35 cellular contexts compared by ENCODE assay signal in the genomic region with DNA sequence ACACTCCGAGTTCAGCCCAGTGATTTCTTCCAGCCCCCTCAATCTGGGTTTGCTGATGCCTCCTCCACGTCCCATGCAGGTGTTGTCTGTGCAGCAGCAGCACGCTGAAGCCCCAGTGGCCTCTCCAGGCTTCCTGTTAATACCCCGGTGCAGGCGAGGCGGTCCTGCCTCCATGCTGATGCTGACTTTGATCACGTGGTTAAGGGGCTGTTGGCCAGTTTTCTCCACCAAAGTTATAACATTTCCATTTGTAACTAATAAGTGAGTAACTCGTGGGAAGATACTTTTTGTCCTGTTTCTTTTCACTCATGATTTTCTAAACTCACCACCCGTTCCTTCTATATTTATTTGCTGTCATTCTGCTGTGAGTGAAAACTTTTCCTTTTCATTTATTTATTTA.
"Had no signal": no experiment of that assay in that cellular context is flagged by ENCODE, and none has a peak within 500 bp of the region (broad histone marks: within the 10 kb centered on the region; RNA-seq: fewer than 3 reads in every experiment).

No MANE protein-coding gene starts in this region.

- H3K27ac Mint-ChIP-seq: activated CD4-positive, alpha-beta memory T cell treated with anti-CD3 and anti-CD28 coated beads, Interleukin-2, amount 10 ng/mL, durations not matched to agents 7 days and 5 days; activated CD4-positive, alpha-beta T cell treated with anti-CD3 and anti-CD28 coated beads for 36 hours; activated CD8-positive, alpha-beta memory T cell treated with anti-CD3 and anti-CD28 coated beads, Interleukin-2, amount 10 ng/mL, durations not matched to agents 7 days and 5 days; activated naive CD4-positive, alpha-beta T cell treated with anti-CD3 and anti-CD28 coated beads, Interleukin-2, amount 10 ng/mL, durations not matched to agents 7 days and 5 days; activated naive CD8-positive, alpha-beta T cell; activated naive CD8-positive, alpha-beta T cell treated with anti-CD3 and anti-CD28 coated beads, Interleukin-2, amount 50 U/mL, for 24 hours; brain; T-helper 1 cell treated with Interleukin-12 subunit alpha and Interleukin-12 subunit beta and Interleukin-4 antibody, amounts not matched to agents 30 μg/mL and 1 μg/mL, for 36 hours; T-helper 2 cell treated with Interferon-gamma antibody and Interleukin-4, amounts not matched to agents 5 μg/mL and 100 μg/mL, for 36 hours had no signal

- H3K4me3 Mint-ChIP-seq: activated CD4-positive, alpha-beta memory T cell treated with anti-CD3 and anti-CD28 coated beads, Interleukin-2, amount 10 ng/mL, durations not matched to agents 7 days and 5 days; activated CD4-positive, alpha-beta T cell treated with anti-CD3 and anti-CD28 coated beads for 36 hours; activated CD8-positive, alpha-beta memory T cell treated with anti-CD3 and anti-CD28 coated beads, Interleukin-2, amount 10 ng/mL, durations not matched to agents 7 days and 5 days; activated naive CD4-positive, alpha-beta T cell treated with anti-CD3 and anti-CD28 coated beads, Interleukin-2, amount 10 ng/mL, durations not matched to agents 7 days and 5 days; activated naive CD8-positive, alpha-beta T cell; activated naive CD8-positive, alpha-beta T cell treated with anti-CD3 and anti-CD28 coated beads, Interleukin-2, amount 50 U/mL, for 24 hours; brain; T-helper 1 cell treated with Interleukin-12 subunit alpha and Interleukin-12 subunit beta and Interleukin-4 antibody, amounts not matched to agents 30 μg/mL and 1 μg/mL, for 36 hours; T-helper 2 cell treated with Interferon-gamma antibody and Interleukin-4, amounts not matched to agents 5 μg/mL and 100 μg/mL, for 36 hours had no signal

- ATAC-seq: activated CD4-positive, alpha-beta T cell treated with anti-CD3 and anti-CD28 coated beads for 36 hours; activated CD4-positive, CD25-positive, alpha-beta regulatory T cell treated with anti-CD3 and anti-CD28 coated beads, Interleukin-2, amount 50 U/mL, for 24 hours; activated CD8-positive, alpha-beta memory T cell treated with anti-CD3 and anti-CD28 coated beads, Interleukin-2, amount 10 ng/mL, durations not matched to agents 7 days and 5 days; activated naive CD8-positive, alpha-beta T cell treated with anti-CD3 and anti-CD28 coated beads, Interleukin-2, amount 50 U/mL, for 24 hours; PC-3 had no signal

- H3K9me3 Mint-ChIP-seq: activated CD4-positive, alpha-beta memory T cell treated with anti-CD3 and anti-CD28 coated beads, Interleukin-2, amount 10 ng/mL, durations not matched to agents 7 days and 5 days; activated naive CD4-positive, alpha-beta T cell treated with anti-CD3 and anti-CD28 coated beads, Interleukin-2, amount 10 ng/mL, durations not matched to agents 7 days and 5 days; activated naive CD8-positive, alpha-beta T cell treated with anti-CD3 and anti-CD28 coated beads, Interleukin-2, amount 50 U/mL, for 24 hours; T-helper 1 cell treated with Interleukin-12 subunit alpha and Interleukin-12 subunit beta and Interleukin-4 antibody, amounts not matched to agents 30 μg/mL and 1 μg/mL, for 36 hours; T-helper 2 cell treated with Interferon-gamma antibody and Interleukin-4, amounts not matched to agents 5 μg/mL and 100 μg/mL, for 36 hours had no signal

- H3K4me1 Mint-ChIP-seq: activated CD4-positive, alpha-beta memory T cell treated with anti-CD3 and anti-CD28 coated beads, Interleukin-2, amount 10 ng/mL, durations not matched to agents 7 days and 5 days; activated CD4-positive, alpha-beta T cell treated with anti-CD3 and anti-CD28 coated beads for 36 hours; activated naive CD4-positive, alpha-beta T cell treated with anti-CD3 and anti-CD28 coated beads, Interleukin-2, amount 10 ng/mL, durations not matched to agents 7 days and 5 days; activated naive CD8-positive, alpha-beta T cell treated with anti-CD3 and anti-CD28 coated beads, Interleukin-2, amount 50 U/mL, for 24 hours had no signal

- DNase-seq: activated CD4-positive, alpha-beta memory T cell treated with anti-CD3 and anti-CD28 coated beads, Interleukin-2, amount 10 ng/mL, durations not matched to agents 7 days and 5 days; activated CD4-positive, alpha-beta T cell treated with anti-CD3 and anti-CD28 coated beads for 36 hours; activated CD8-positive, alpha-beta memory T cell treated with anti-CD3 and anti-CD28 coated beads for 24 hours; activated CD8-positive, alpha-beta memory T cell treated with anti-CD3 and anti-CD28 coated beads, Interleukin-2, amount 10 ng/mL, durations not matched to agents 7 days and 5 days; activated CD8-positive, alpha-beta memory T cell treated with anti-CD3 and anti-CD28 coated beads, Interleukin-2, amount 50 U/mL, for 48 hours; activated effector memory CD4-positive, alpha-beta T cell treated with Interleukin-2 at 50 U/mL for 16 hours; activated naive CD4-positive, alpha-beta T cell treated with anti-CD3 and anti-CD28 coated beads, Interleukin-2, amount 10 ng/mL, durations not matched to agents 7 days and 5 days; activated naive CD8-positive, alpha-beta T cell treated with anti-CD3 and anti-CD28 coated beads, Interleukin-2, amount 50 U/mL, for 24 hours; activated T-cell treated with anti-CD3 and anti-CD28 coated beads, Interleukin-2, amount 50 U/mL, for 48 hours; anterior cingulate cortex; caudate nucleus; cerebellar nuclear complex; Kasumi-1; MG63; NCI-H1048; NCI-H1105 treated with DMSO at 0.1 percent for 48 hours; NCI-H1436; NCI-H187; NCI-H2029 treated with DMSO at 0.1 percent for 48 hours; NCI-H2107; NCI-H2171; NCI-H446 treated with DMSO at 0.1 percent for 48 hours; NCI-H524; NCI-H69; NK-92 treated with Interleukin-12 subunit alpha and Interleukin-12 subunit beta, amount 100 ng/mL, for 24 hours; PC-3; Peyer's patch; RPMI8226; SHP77 treated with DMSO at 0.1 percent for 48 hours; SK-N-SH had no signal

- H3K36me3 Mint-ChIP-seq: activated CD8-positive, alpha-beta memory T cell treated with anti-CD3 and anti-CD28 coated beads, Interleukin-2, amount 10 ng/mL, durations not matched to agents 7 days and 5 days; activated naive CD4-positive, alpha-beta T cell treated with anti-CD3 and anti-CD28 coated beads, Interleukin-2, amount 10 ng/mL, durations not matched to agents 7 days and 5 days; activated naive CD8-positive, alpha-beta T cell; brain had no signal
